In genomic region chr1:148734311-148734662, GRCh38 we compare ENCODE assay signal across 10 cellular contexts. TPM values are rescaled to one million over a fixed set of nuclear protein-coding genes. Genes with fewer than 3 reads are reported as not detected.
A peak's percentile ranks its signal among the peaks of the same experiment; 100 is the strongest.
DNase-seq lines count a peak whose midpoint lies in the region; ATAC-seq lines count a peak whose summit lies in the region.
"Not testable (repeated sequence)": the region's sequence is repeated elsewhere in the genome, so short reads cannot be mapped to it uniquely, and the experiment has no call there.
"Had no signal": no experiment of that assay in that cellular context is flagged by ENCODE, and none has a peak within 500 bp of the region (broad histone marks: within the 10 kb centered on the region; RNA-seq: fewer than 3 reads in every experiment).

No MANE protein-coding gene starts in this region.

- DNase-seq in activated T-cell treated with anti-CD3 and anti-CD28 coated beads, Interleukin-2, amount 50 U/mL, for 4 hours; stimulated activated naive B cell treated with anti-CD40 and anti-IgM and Interleukin-4, amounts not matched to agents 10 μg/mL and 1 μg/mL and 100 μg/mL, for 72 hours: not testable (repeated sequence)

- peak; percentile 15 for ATAC-seq in GM18520 (IDR thresholded peaks at IDR 0.05; ENCODE audit: unreplicated experiment)
- ATAC-seq in GM19467 (IDR thresholded peaks at IDR 0.05; ENCODE audit: unreplicated experiment), result peak; percentile 36
- ATAC-seq in GM21576 (IDR thresholded peaks at IDR 0.05; ENCODE audit: unreplicated experiment), result peak; percentile 35
- peak; percentile 47 for ATAC-seq in HG02763 (IDR thresholded peaks at IDR 0.05; ENCODE audit: unreplicated experiment)
- ATAC-seq in HG03103 (IDR thresholded peaks at IDR 0.05; ENCODE audit: low read depth, unreplicated experiment), result peak; percentile 40
- ATAC-seq in HG03520 (IDR thresholded peaks at IDR 0.05; ENCODE audit: unreplicated experiment), result peak; percentile 40
- peak; percentile 14 to 37 for ATAC-seq in activated T-cell treated with anti-CD3 and anti-CD28 coated beads, Interleukin-2, amount 50 U/mL, for 4 hours
- ATAC-seq in stimulated activated naive B cell treated with anti-CD40 and anti-IgM and Interleukin-4, amounts not matched to agents 10 μg/mL and 1 μg/mL and 100 μg/mL, for 72 hours (replicated peaks), result peak; percentile 55 to 56

- H3K27ac Mint-ChIP-seq in stimulated activated naive B cell treated with anti-CD40 and anti-IgM and Interleukin-4, amounts not matched to agents 10 μg/mL and 1 μg/mL and 100 μg/mL, for 72 hours, result not testable (repeated sequence)

- H3K4me1 Mint-ChIP-seq in activated T-cell treated with anti-CD3 and anti-CD28 coated beads, Interleukin-2, amount 50 U/mL, for 4 hours (ENCODE audit: low read depth); stimulated activated naive B cell treated with anti-CD40 and anti-IgM and Interleukin-4, amounts not matched to agents 10 μg/mL and 1 μg/mL and 100 μg/mL, for 72 hours: not testable (repeated sequence)

- not testable (repeated sequence) for H3K9me3 Mint-ChIP-seq in activated T-cell treated with anti-CD3 and anti-CD28 coated beads, Interleukin-2, amount 50 U/mL, for 4 hours; stimulated activated naive B cell treated with anti-CD40 and anti-IgM and Interleukin-4, amounts not matched to agents 10 μg/mL and 1 μg/mL and 100 μg/mL, for 72 hours

- H3K4me3 Mint-ChIP-seq in activated T-cell treated with anti-CD3 and anti-CD28 coated beads, Interleukin-2, amount 50 U/mL, for 4 hours; stimulated activated naive B cell treated with anti-CD40 and anti-IgM and Interleukin-4, amounts not matched to agents 10 μg/mL and 1 μg/mL and 100 μg/mL, for 72 hours: not testable (repeated sequence)

- not testable (repeated sequence) for H3K36me3 Mint-ChIP-seq in activated T-cell treated with anti-CD3 and anti-CD28 coated beads, Interleukin-2, amount 50 U/mL, for 4 hours (ENCODE audit: insufficient read depth); stimulated activated naive B cell treated with anti-CD40 and anti-IgM and Interleukin-4, amounts not matched to agents 10 μg/mL and 1 μg/mL and 100 μg/mL, for 72 hours

- H3K27me3 Mint-ChIP-seq in activated T-cell treated with anti-CD3 and anti-CD28 coated beads, Interleukin-2, amount 50 U/mL, for 4 hours (ENCODE audit: low read depth); stimulated activated naive B cell treated with anti-CD40 and anti-IgM and Interleukin-4, amounts not matched to agents 10 μg/mL and 1 μg/mL and 100 μg/mL, for 72 hours: not testable (repeated sequence)

RNA-seq across cellular contexts. Expression of gene NUDT4B, which starts 14.3 kb away (rescaled TPM):
- total RNA-seq in activated T-cell treated with anti-CD3 and anti-CD28 coated beads, Interleukin-2, amount 50 U/mL, for 4 hours, result 1 to 10 TPM in 1 of 3 donors, under 1 TPM in 1, not detected in 1; 0.96 to 1.5 TPM
- total RNA-seq: cardiac septum; CD8-positive, alpha-beta T cell had no signal
